Comparison of ENCODE assay signal across 4 cellular contexts in genomic region chr14:31075144-31075543, GRCh38.
TF ChIP-seq lines count a peak whose summit lies in the region.

No MANE protein-coding gene starts in this region.

TF ChIP-seq in SK-N-SH treated with all-trans-retinoic acid at 6 μM for 48 hours, 23 proteins besides CTCF, POLR2A, EP300 and RAD21:
- peak; percentile 50; the same call in 1 of the 2 replicates for TF ChIP-seq ZNF8 (CRISPR knock-in tag; IDR thresholded peaks at IDR 0.05)
- TF ChIP-seq OSR1 (CRISPR knock-in tag; IDR thresholded peaks at IDR 0.05): no peak

TF ChIP-seq in SK-N-SH, 30 proteins besides CTCF, POLR2A, EP300 and RAD21:
- no peak for TF ChIP-seq FOXJ3 (CRISPR knock-in tag; IDR thresholded peaks at IDR 0.05)
- TF ChIP-seq PBX3 (IDR thresholded peaks at IDR 0.05): no peak
- TF ChIP-seq CHD2 (IDR thresholded peaks at IDR 0.05; ENCODE audit: low read length, partially characterized antibody): no peak
- no peak for TF ChIP-seq RFX5 (IDR thresholded peaks at IDR 0.05; ENCODE audit: low read length)
- TF ChIP-seq GATA2 (CRISPR knock-in tag; IDR thresholded peaks at IDR 0.05): no peak
- no peak for TF ChIP-seq USF1 (IDR thresholded peaks at IDR 0.05; ENCODE audit: borderline replicate concordance, low read depth)
- TF ChIP-seq TAF1 (IDR thresholded peaks at IDR 0.05; ENCODE audit: borderline replicate concordance, low read depth, low read length): no peak
- TF ChIP-seq ZBTB33 (IDR thresholded peaks at IDR 0.05; ENCODE audit: borderline replicate concordance, low read depth): no peak
- no peak for TF ChIP-seq MEF2A (IDR thresholded peaks at IDR 0.05; ENCODE audit: borderline replicate concordance, low read depth)
- TF ChIP-seq NRF1 (IDR thresholded peaks at IDR 0.05; ENCODE audit: low read depth, low read length): no peak
- TF ChIP-seq IRF3 (IDR thresholded peaks at IDR 0.05; ENCODE audit: low read depth, low read length): no peak
- no peak for TF ChIP-seq SIN3A (IDR thresholded peaks at IDR 0.05; ENCODE audit: borderline replicate concordance, low read depth, low read length)
- TF ChIP-seq USF2 (IDR thresholded peaks at IDR 0.05; ENCODE audit: borderline replicate concordance, low read depth, low read length): no peak

TF ChIP-seq in HEK293, 187 proteins besides CTCF, POLR2A, EP300 and RAD21 (continues in another document):
- TF ChIP-seq ZNF580 (tag by site-specific recombination; IDR thresholded peaks at IDR 0.05) (0 out of 2 replicates have a peak, but pooled peaks have one; percentile 23), ZNF518A (tag by site-specific recombination; conservative IDR thresholded peaks at IDR 0.05; ENCODE audit: low read depth) (no peak), ZNF121 (tag by site-specific recombination; IDR thresholded peaks at IDR 0.05) (no peak), ZSCAN5A (tag by site-specific recombination; IDR thresholded peaks at IDR 0.05) (no peak), ZNF624 (tag by site-specific recombination; IDR thresholded peaks at IDR 0.05) (no peak), ZNF600 (tag by site-specific recombination; IDR thresholded peaks at IDR 0.05) (no peak), ZNF324 (tag by site-specific recombination; IDR thresholded peaks at IDR 0.05) (no peak), KLF17 (tag by site-specific recombination; IDR thresholded peaks at IDR 0.05) (no peak), ZNF280D (tag by site-specific recombination; IDR thresholded peaks at IDR 0.05) (no peak)

TF ChIP-seq in GM12878, 131 proteins besides CTCF, POLR2A, EP300 and RAD21:
- TF ChIP-seq SKIL (IDR thresholded peaks at IDR 0.05; ENCODE audit: low read depth, poor library complexity, severe bottlenecking) (no peak), JUNB (IDR thresholded peaks at IDR 0.05) (no peak), SP1 (IDR thresholded peaks at IDR 0.05; ENCODE audit: low read depth, low read length) (no peak), NFYA (IDR thresholded peaks at IDR 0.05; ENCODE audit: borderline replicate concordance, low read depth, low read length) (no peak), POU2F2 (IDR thresholded peaks at IDR 0.05; ENCODE audit: borderline replicate concordance, low read depth, low read length) (no peak), RUNX3 (IDR thresholded peaks at IDR 0.05; ENCODE audit: low read length) (no peak), MLLT1 (IDR thresholded peaks at IDR 0.05) (no peak), WRNIP1 (IDR thresholded peaks at IDR 0.05; ENCODE audit: borderline replicate concordance, low read depth, low read length) (no peak), SPI1 (IDR thresholded peaks at IDR 0.05; ENCODE audit: borderline replicate concordance, insufficient read depth, low read depth, low read length) (no peak), ZBTB4 (CRISPR knock-in tag; IDR thresholded peaks at IDR 0.05) (no peak), SUZ12 (IDR thresholded peaks at IDR 0.05; ENCODE audit: unreplicated experiment) (no peak), SIN3A (IDR thresholded peaks at IDR 0.05; ENCODE audit: low read depth, low read length) (no peak), E2F8 (IDR thresholded peaks at IDR 0.05; ENCODE audit: low read depth, partially characterized antibody) (no peak)
